Comparison of ENCODE assay signal across 20 cellular contexts in the genomic region with DNA sequence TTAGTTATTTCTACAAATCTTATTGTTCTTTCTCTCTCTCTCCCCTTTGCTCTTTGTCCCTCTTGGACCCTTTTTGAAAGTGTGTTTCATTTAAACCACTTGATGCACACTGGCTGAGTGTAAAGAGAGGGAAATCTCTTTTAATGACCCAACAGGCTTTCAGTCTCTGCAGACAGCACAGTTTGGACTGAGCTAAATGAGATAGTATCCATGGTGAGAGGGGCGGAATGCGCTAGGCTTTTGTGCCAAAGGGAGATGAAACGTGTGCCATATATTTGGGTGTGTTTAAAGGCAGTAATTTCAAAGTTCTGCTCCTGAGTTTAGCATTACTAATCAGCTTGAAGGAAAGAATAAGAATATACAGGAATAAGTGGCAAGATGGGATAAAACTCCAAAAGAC.
DNase-seq lines count a peak whose midpoint lies in the region; FAIRE-seq and TF ChIP-seq lines count a peak whose summit lies in the region.
"Had no signal": no experiment of that assay in that cellular context is flagged by ENCODE, and none has a peak within 500 bp of the region (broad histone marks: within the 10 kb centered on the region; RNA-seq: fewer than 3 reads in every experiment).

No MANE protein-coding gene starts in this region.

- H3K27me3 ChIP-seq in keratinocyte (ENCODE audit: control insufficient read depth, extremely low read depth, insufficient read depth, low read length) (no peaks in the 10 kb centered on the region), stomach (no peaks in the 10 kb centered on the region)
- H3K27me3 ChIP-seq: spleen had no signal

- peak; percentile 29 for DNase-seq in NCI-H69 (lab: John Stamatoyannopoulos, UW)
- no peak for DNase-seq in epithelial cell of esophagus (ENCODE audit: low read depth)
- no peak for DNase-seq in keratinocyte (ENCODE audit: low read depth, low spot score)
- DNase-seq in stomach, result no peak
- DNase-seq in activated T-cell treated with anti-CD3 and anti-CD28 coated beads, Interleukin-2, amount 50 U/mL, for 48 hours, result no peak
- DNase-seq in NCI-H510A (lab: John Stamatoyannopoulos, UW), result no peak
- no peak for DNase-seq in kidney
- no peak for DNase-seq in glutamatergic neuron
- DNase-seq: activated naive CD4-positive, alpha-beta T cell treated with anti-CD3 and anti-CD28 coated beads, Interleukin-2, amount 10 ng/mL, durations not matched to agents 7 days and 5 days; activated T-cell treated with anti-CD3 and anti-CD28 coated beads for 4 hours; CD8-positive, alpha-beta T cell; dermis blood vessel endothelial cell; H7; islet precursor cell; NCI-H2171; NCI-H82; PC-9; spleen had no signal

- H3K27ac Mint-ChIP-seq in glutamatergic neuron (ENCODE audit: unreplicated experiment), result no peak overlapping the region
- H3K27ac Mint-ChIP-seq: activated naive CD4-positive, alpha-beta T cell treated with anti-CD3 and anti-CD28 coated beads, Interleukin-2, amount 10 ng/mL, durations not matched to agents 7 days and 5 days; CD8-positive, alpha-beta T cell had no signal

- WGBS in stomach, 5 donors, result 55 to 82% (median 66%) methylated on average over 3 of the region's 3 CpGs

- H3K9me3 Mint-ChIP-seq in glutamatergic neuron (ENCODE audit: unreplicated experiment), result no peaks in the 10 kb centered on the region
- H3K9me3 Mint-ChIP-seq: activated naive CD4-positive, alpha-beta T cell treated with anti-CD3 and anti-CD28 coated beads, Interleukin-2, amount 10 ng/mL, durations not matched to agents 7 days and 5 days; CD8-positive, alpha-beta T cell had no signal

- H3K9ac ChIP-seq in keratinocyte (ENCODE audit: control insufficient read depth, extremely low read depth, insufficient read depth, low read length) (peak overlapping the region; percentile 72), kidney (ENCODE audit: low read length in 2 of 2) (no peak overlapping the region)
- H3K9ac ChIP-seq: parathyroid adenoma had no signal

- H3K27ac ChIP-seq in keratinocyte (ENCODE audit: control insufficient read depth, insufficient read depth, low read length), result peak overlapping the region; percentile 85
- H3K27ac ChIP-seq in stomach, result peak overlapping the region; percentile 50 to 74 (median 66)
- no peak overlapping the region for H3K27ac ChIP-seq in kidney (ENCODE audit: low read depth in 2 of 2, low read length in 2 of 2)
- H3K27ac ChIP-seq: parathyroid adenoma, PC-9, spleen had no signal

- peaks cover 32% of the 10 kb centered on the region for H3K4me1 Mint-ChIP-seq in glutamatergic neuron (ENCODE audit: low read depth, unreplicated experiment)
- H3K4me1 Mint-ChIP-seq: activated naive CD4-positive, alpha-beta T cell treated with anti-CD3 and anti-CD28 coated beads, Interleukin-2, amount 10 ng/mL, durations not matched to agents 7 days and 5 days had no signal

- no peaks in the 10 kb centered on the region for H4K20me1 ChIP-seq in keratinocyte (ENCODE audit: control insufficient read depth, extremely low read depth, insufficient read depth, low read length)

- TF ChIP-seq CTCF in epithelial cell of esophagus (IDR thresholded peaks at IDR 0.05; ENCODE audit: insufficient read depth, low read depth, low read length, missing control alignments) (no peak), keratinocyte (optimal IDR thresholded peaks at IDR 0.05 in 1 of 3, IDR thresholded peaks at IDR 0.05 in 1 of 3, conservative IDR thresholded peaks at IDR 0.05 in 1 of 3; ENCODE audit: extremely low read depth in 1 of 3, insufficient read depth in 2 of 3, low read length in 3 of 3) (no peak), stomach (IDR thresholded peaks at IDR 0.05) (no peak), kidney (IDR thresholded peaks at IDR 0.05; ENCODE audit: borderline replicate concordance, extremely low read depth, insufficient read depth) (no peak), glutamatergic neuron (IDR thresholded peaks at IDR 0.05; ENCODE audit: partially characterized antibody, unreplicated experiment) (no peak)

- H3K4me3 ChIP-seq in epithelial cell of esophagus (ENCODE audit: low read length) (peak overlapping the region; percentile 25), keratinocyte (ENCODE audit: control insufficient read depth in 2 of 3, extremely low read depth in 1 of 3, insufficient read depth in 2 of 3, low read depth in 1 of 3, low read length in 3 of 3) (peak overlapping the region; percentile 15 to 51 (median 47)), stomach (no peak overlapping the region), kidney (ENCODE audit: low read length in 2 of 2) (no peak overlapping the region)
- H3K4me3 ChIP-seq: PC-9, spleen had no signal

- H3K4me1 ChIP-seq in keratinocyte (ENCODE audit: control insufficient read depth, extremely low read depth, insufficient read depth, low read length) (peaks cover 72% of the 10 kb centered on the region), stomach (peaks cover 19 to 57% (median 31%) of the 10 kb centered on the region in 4 donors), kidney (ENCODE audit: control insufficient read depth in 1 of 2, insufficient read depth in 1 of 2, low read depth in 1 of 2, low read length in 2 of 2) (peaks cover 4 to 7% of the 10 kb centered on the region in 2 donors)
- H3K4me1 ChIP-seq: parathyroid adenoma, spleen had no signal

- peaks cover 3% of the 10 kb centered on the region for H3K79me2 ChIP-seq in keratinocyte (ENCODE audit: control insufficient read depth, insufficient read depth, low read length)
- H3K79me2 ChIP-seq: parathyroid adenoma had no signal

- no peaks in the 10 kb centered on the region for H3K9me3 ChIP-seq in keratinocyte (ENCODE audit: control insufficient read depth, low read depth, low read length)
- no peaks in the 10 kb centered on the region for H3K9me3 ChIP-seq in stomach
- H3K9me3 ChIP-seq in kidney (ENCODE audit: control insufficient read depth in 1 of 2, low read length in 2 of 2), result no peaks in the 10 kb centered on the region
- H3K9me3 ChIP-seq: spleen had no signal

- dilution Hi-C loops in keratinocyte (cut with MboI; ENCODE audit: extremely low pct_ligation_motif_present, low sequenced_read_pairs), result no loop called here

- H3K9me1 ChIP-seq in keratinocyte (ENCODE audit: control insufficient read depth, extremely low read depth, insufficient read depth, low read length), result no peaks in the 10 kb centered on the region

- TF ChIP-seq EP300 in stomach (IDR thresholded peaks at IDR 0.05), result no peak

- H3K4me3 Mint-ChIP-seq in glutamatergic neuron (ENCODE audit: unreplicated experiment), result no peak overlapping the region
- H3K4me3 Mint-ChIP-seq: activated naive CD4-positive, alpha-beta T cell treated with anti-CD3 and anti-CD28 coated beads, Interleukin-2, amount 10 ng/mL, durations not matched to agents 7 days and 5 days; CD8-positive, alpha-beta T cell had no signal

- H3K36me3 Mint-ChIP-seq in glutamatergic neuron (ENCODE audit: unreplicated experiment), result no peaks in the 10 kb centered on the region
- H3K36me3 Mint-ChIP-seq: activated naive CD4-positive, alpha-beta T cell treated with anti-CD3 and anti-CD28 coated beads, Interleukin-2, amount 10 ng/mL, durations not matched to agents 7 days and 5 days; CD8-positive, alpha-beta T cell had no signal

- H3K4me2 ChIP-seq in keratinocyte (ENCODE audit: control insufficient read depth, extremely low read depth, insufficient read depth, low read depth, low read length), result peak overlapping the region; percentile 74
- H3K4me2 ChIP-seq: PC-9 had no signal

- FAIRE-seq in keratinocyte (lab: Jason Lieb, UNC) (peak; percentile 48), kidney (lab: Jason Lieb, UNC) (no peak)
- FAIRE-seq: TTC549 had no signal

- TF ChIP-seq POLR2A in stomach (IDR thresholded peaks at IDR 0.05), result no peak

- no peaks in the 10 kb centered on the region for H3K27me3 Mint-ChIP-seq in glutamatergic neuron (ENCODE audit: unreplicated experiment)

- intact Hi-C loops in stomach (cut with DNase I; ENCODE audit: low total_unique reads) (no loop called here), kidney (cut with DNase I) (no loop called here)

- H3K36me3 ChIP-seq in keratinocyte (ENCODE audit: control insufficient read depth in 2 of 2, extremely low read depth in 1 of 2, insufficient read depth in 2 of 2, low read length in 2 of 2), result no peaks in the 10 kb centered on the region
- H3K36me3 ChIP-seq in stomach, result no peaks in the 10 kb centered on the region
- no peaks in the 10 kb centered on the region for H3K36me3 ChIP-seq in kidney (ENCODE audit: control insufficient read depth in 1 of 2, insufficient read depth in 2 of 2, low read length in 2 of 2)
- H3K36me3 ChIP-seq: spleen had no signal

- peak overlapping the region; percentile 43 for H2AFZ ChIP-seq in keratinocyte (ENCODE audit: control insufficient read depth, low read length)
- H2AFZ ChIP-seq: parathyroid adenoma, PC-9 had no signal

Comparison
In these comparisons a context has a peak if more than half of its experiments do, and no peak if none do; other contexts are left out.
1. H3K4me3 ChIP-seq: peak in epithelial cell of esophagus (single experiment) and keratinocyte (3 of 3); none in stomach (0 of 4) and kidney (0 of 2).
2. H3K27ac ChIP-seq: peak in keratinocyte (single experiment) and stomach (5 of 5); none in kidney (0 of 2).